8 cellular contexts compared by ENCODE assay signal in the genomic region with DNA sequence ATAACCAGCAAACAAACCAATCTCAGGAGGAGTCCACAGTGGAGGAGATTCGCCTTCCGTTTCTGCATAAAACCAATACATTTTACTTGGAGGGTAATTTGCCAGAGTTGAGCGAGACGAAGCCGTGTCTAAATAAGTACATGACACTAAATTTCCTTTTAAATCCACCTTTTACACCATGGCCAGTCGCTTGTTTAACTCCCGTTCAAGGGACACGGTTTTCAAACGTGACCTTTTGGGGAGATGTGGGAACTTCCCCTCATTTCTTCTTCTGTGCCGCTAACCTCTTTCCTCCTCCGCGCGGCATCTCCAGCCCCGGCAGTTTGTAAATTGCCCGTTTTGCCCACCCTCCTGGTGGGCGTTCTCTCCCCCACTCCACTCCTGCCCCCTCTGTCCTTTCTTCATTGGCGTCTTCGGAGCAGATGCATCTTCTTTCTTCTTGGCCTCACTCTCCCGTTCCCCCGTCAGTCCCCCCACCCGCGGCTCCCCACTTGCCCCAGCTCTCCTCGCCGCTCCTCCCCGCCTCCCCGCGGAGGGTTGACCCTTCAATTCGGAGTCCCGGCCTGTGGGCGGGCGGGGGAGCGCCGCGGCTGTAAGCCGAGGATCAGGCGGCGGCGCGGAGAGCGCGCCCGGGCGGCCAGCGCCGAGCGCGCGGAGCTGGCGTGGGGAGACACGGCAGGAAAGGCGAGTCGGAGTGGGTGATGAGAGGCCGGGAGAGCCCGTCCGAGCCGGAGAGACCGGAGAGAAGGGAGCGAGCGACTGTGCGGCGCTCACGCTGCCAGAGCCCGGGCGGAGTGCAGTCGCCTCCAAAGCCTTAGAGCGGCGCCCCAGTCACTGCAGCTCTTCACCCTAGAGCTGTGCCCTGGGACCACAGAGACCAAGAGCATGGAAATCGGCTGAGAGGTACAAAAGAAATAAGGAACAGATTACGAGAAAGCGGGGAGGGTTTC. TPM values are rescaled to one million over a fixed set of nuclear protein-coding genes. Genes with fewer than 3 reads are reported as not detected.
DNase-seq lines count a peak whose midpoint lies in the region; ATAC-seq, FAIRE-seq and TF ChIP-seq lines count a peak whose summit lies in the region.

TSS of gene NLGN1 (plus strand) at position 584 of the 950 bp plus-strand sequence.

- peak within 1 kb of the TSS; percentile 80 for H3K27ac ChIP-seq in suprapubic skin

- H3K4me3 ChIP-seq in epithelial cell of proximal tubule (ENCODE audit: low read depth, low read length) (peak within 1 kb of the TSS; percentile 83), suprapubic skin (peak within 1 kb of the TSS; percentile 83)

- no peak for TF ChIP-seq POLR2A in suprapubic skin (IDR thresholded peaks at IDR 0.05)

- DNase-seq in D721Med (ENCODE audit: insufficient read length, low spot score) (no peak), M059J (ENCODE audit: low read depth) (peak; percentile 76), T1000 (lab: John Stamatoyannopoulos, UW) (peak; percentile 74), epithelial cell of proximal tubule (ENCODE audit: low read depth) (no peak), mesenteric fat pad (ENCODE audit: low spot score) (peak; percentile 90), suprapubic skin (ENCODE audit: low spot score in 2 of 2) (peak; percentile 74 to 86)

- TF ChIP-seq CTCF in D721Med (IDR thresholded peaks at IDR 0.05; ENCODE audit: insufficient read depth, missing control alignments) (peak; percentile 5), epithelial cell of proximal tubule (conservative IDR thresholded peaks at IDR 0.05; ENCODE audit: low read depth, low read length) (peak; percentile 41), suprapubic skin (IDR thresholded peaks at IDR 0.05) (peak in 1 of 2 donors; percentile 4)

- WGBS in suprapubic skin = 1% methylated on average over 65 of the region's 70 CpGs

- H3K36me3 ChIP-seq in suprapubic skin = no peaks in the 10 kb centered on the region

- ATAC-seq in GM19023 (IDR thresholded peaks at IDR 0.05; ENCODE audit: unreplicated experiment) (no peak), GM19467 (IDR thresholded peaks at IDR 0.05; ENCODE audit: unreplicated experiment) (no peak)

- no peak for TF ChIP-seq EP300 in suprapubic skin (IDR thresholded peaks at IDR 0.05)

- FAIRE-seq in D721Med (lab: Jason Lieb, UNC) = no peak

- H3K9me3 ChIP-seq in suprapubic skin = no peaks in the 10 kb centered on the region

- peaks cover 34% of the 10 kb centered on the region for H3K4me1 ChIP-seq in suprapubic skin

- peaks cover 9% of the 10 kb centered on the region for H3K27me3 ChIP-seq in suprapubic skin

RNA-seq across cellular contexts. Expression of gene NLGN1, which starts in this region (rescaled TPM):
- 4.2 and 10.6 TPM in 2 replicates for total RNA-seq in M059J (2014; rRNA removed; shearing (Covaris generic))
- 1.4 and 1.9 TPM in 2 replicates for total RNA-seq in epithelial cell of proximal tubule
- 6.5 TPM for total RNA-seq in mesenteric fat pad
- total RNA-seq in suprapubic skin = 1 to 10 TPM; 2.2 to 5.8 (median 3.0) TPM

Comparison
In these comparisons a context has a peak if more than half of its experiments do, and no peak if none do; other contexts are left out.
1. DNase-seq: peak in M059J (single experiment), T1000 (single experiment), mesenteric fat pad (single experiment) and suprapubic skin (2 of 2); none in D721Med (single experiment) and epithelial cell of proximal tubule (single experiment).